In the genomic region with DNA sequence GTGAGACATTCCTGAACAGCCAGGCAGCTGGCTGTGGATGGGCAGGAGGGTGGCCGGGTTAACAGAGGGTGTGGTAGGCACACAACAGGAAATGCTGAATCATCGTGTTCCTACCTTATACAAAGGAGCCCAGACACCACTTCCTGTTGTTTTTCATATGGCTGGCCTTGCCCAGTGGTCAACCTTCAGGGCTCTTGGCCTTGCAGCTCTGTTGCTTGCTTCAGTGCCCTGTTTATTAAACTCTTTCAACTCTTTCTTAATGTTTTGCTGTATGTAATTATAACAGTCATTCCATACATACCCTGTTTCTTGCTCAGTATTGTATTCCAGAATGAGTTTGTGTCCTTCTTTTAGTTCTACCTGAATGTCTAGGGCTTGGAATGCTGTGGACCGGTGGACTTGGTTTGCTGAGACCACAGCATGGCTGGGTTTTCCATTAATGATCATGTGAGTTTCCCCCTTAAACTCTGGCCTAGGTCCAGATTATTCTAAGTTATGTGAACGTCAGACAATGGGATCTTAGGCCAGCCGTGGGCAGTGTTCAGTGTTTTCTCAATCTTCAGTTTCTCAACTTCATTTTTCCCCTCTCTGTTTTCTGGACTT, we compare ENCODE assay signal across 8 cellular contexts. TPM values are rescaled to one million over a fixed set of nuclear protein-coding genes. Genes with fewer than 3 reads are reported as not detected.
DNase-seq lines count a peak whose midpoint lies in the region; ATAC-seq and TF ChIP-seq lines count a peak whose summit lies in the region.

No MANE protein-coding gene starts in this region.

- in situ Hi-C loops in SK-MEL-5 (cut with HindIII; ENCODE audit: low pct_unique_long_range_greater_than_20kb, low sequenced_read_pairs), result no loop called here

- TF ChIP-seq CTCF in MCF 10A (IDR thresholded peaks at IDR 0.05; ENCODE audit: unreplicated experiment), result no peak
- no peak for TF ChIP-seq CTCF in lower lobe of right lung (IDR thresholded peaks at IDR 0.05)

- no peaks in the 10 kb centered on the region for H3K27me3 ChIP-seq in lower lobe of right lung (ENCODE audit: low read depth)

- no peak overlapping the region for H3K4me3 Mint-ChIP-seq in MCF 10A (ENCODE audit: unreplicated experiment)

- POLR2A ChIA-PET in MCF 10A (lab: Yijun Ruan, JAX), result interaction anchor here (0.6 to 4.5 kb wide), 13 partner anchors 11 to 299 kb away, joined by 3 to 26 read pairs (median 3); partner anchors contain the start of genes CDK17 and CFAP54

- H3K36me3 ChIP-seq in lower lobe of right lung, result no peaks in the 10 kb centered on the region

- BruUV-seq in MCF 10A (replicated peaks; lab: Mats Ljungman, UMichigan), result TSS peak; percentile 93

- CTCF ChIA-PET in MCF 10A (lab: Yijun Ruan, JAX), result interaction anchor here (0.7 to 4.2 kb wide), 9 partner anchors 10 to 440 kb away, joined by 3 to 29 read pairs (median 3); no protein-coding TSS in a partner anchor

- H3K4me3 ChIP-seq in lower lobe of right lung, result no peak overlapping the region

- DNase-seq in CMK (ENCODE audit: low read depth), result peak; percentile 52
- DNase-seq in SK-MEL-5 (ENCODE audit: low read depth, low spot score), result peak; percentile 61
- peak; percentile 89 for DNase-seq in MCF 10A (ENCODE audit: unreplicated experiment)
- DNase-seq in lower lobe of right lung, result no peak
- DNase-seq in NCI-H2107 treated with DMSO at 0.1 percent for 48 hours (lab: John Stamatoyannopoulos, UW; ENCODE audit: unreplicated experiment), result no peak
- no peak for DNase-seq in pons (ENCODE audit: low spot score)

- peaks cover 30% of the 10 kb centered on the region for H3K4me1 Mint-ChIP-seq in MCF 10A (ENCODE audit: insufficient read depth, unreplicated experiment)

- H3K9me3 Mint-ChIP-seq in MCF 10A (ENCODE audit: unreplicated experiment), result no peaks in the 10 kb centered on the region

- peak overlapping the region; percentile 99 for H3K27ac Mint-ChIP-seq in MCF 10A (ENCODE audit: low read depth, unreplicated experiment)

- intact Hi-C loops in MCF 10A (cut with micrococcal nuclease) (loop anchor here (5.0 kb wide), 1 partner anchor 284 kb away; no protein-coding TSS in a partner anchor), lower lobe of right lung (cut with DNase I) (no loop called here)

- H3K27me3 Mint-ChIP-seq in MCF 10A (ENCODE audit: insufficient read depth, unreplicated experiment), result no peaks in the 10 kb centered on the region

- H3K27ac ChIP-seq in lower lobe of right lung, result peak overlapping the region; percentile 79

- ATAC-seq in GM19351 (IDR thresholded peaks at IDR 0.05; ENCODE audit: unreplicated experiment), result peak; percentile 77
- peak; percentile 84 for ATAC-seq in HG03354 (IDR thresholded peaks at IDR 0.05; ENCODE audit: poor library complexity, severe bottlenecking, unreplicated experiment)
- ATAC-seq in lower lobe of right lung, result peak; percentile 86

- H3K36me3 Mint-ChIP-seq in MCF 10A (ENCODE audit: insufficient read depth, unreplicated experiment), result no peaks in the 10 kb centered on the region

- no peaks in the 10 kb centered on the region for H3K9me3 ChIP-seq in lower lobe of right lung

- H3K4me1 ChIP-seq in lower lobe of right lung, result peaks cover 19% of the 10 kb centered on the region

RNA-seq across cellular contexts. Expression of gene CFAP54, which starts 11.9 kb away (rescaled TPM):
- total RNA-seq in SK-MEL-5 (2014; rRNA removed; shearing (Covaris generic)), result 0.05 and 0.40 TPM in 2 replicates
- 0.18 and 1.1 TPM in 2 replicates for polyA plus RNA-seq in SK-MEL-5 (2015; cell fraction: cytosol; rRNA removed)
- 1.2 and 3.6 TPM in 2 replicates for polyA plus RNA-seq in SK-MEL-5 (2015; cell fraction: nucleus; rRNA removed)
- total RNA-seq in MCF 10A (2022) (0.56 and 1.1 TPM in 2 replicates), lower lobe of right lung (7.9 TPM)

Comparison
In these comparisons a context has a peak if more than half of its experiments do, and no peak if none do; other contexts are left out.
1. DNase-seq: peak in CMK (single experiment), SK-MEL-5 (single experiment) and MCF 10A (single experiment); none in lower lobe of right lung (single experiment), NCI-H2107 treated with DMSO at 0.1 percent for 48 hours (single experiment) and pons (single experiment).
2. Peak in every context shown above with its lines, with median percentiles within 50 percentile points of each other: ATAC-seq.